In genomic region chr2:232134939-232135338, GRCh38 we compare ENCODE assay signal across 20 cellular contexts.
DNase-seq lines count a peak whose midpoint lies in the region; ATAC-seq, FAIRE-seq and TF ChIP-seq lines count a peak whose summit lies in the region.
"Had no signal": no experiment of that assay in that cellular context is flagged by ENCODE, and none has a peak within 500 bp of the region (broad histone marks: within the 10 kb centered on the region; RNA-seq: fewer than 3 reads in every experiment).

No MANE protein-coding gene starts in this region.

- H3K4me1 Mint-ChIP-seq in activated naive CD4-positive, alpha-beta T cell treated with anti-CD3 and anti-CD28 coated beads, Interleukin-2, amount 50 U/mL, for 24 hours, result peaks cover 55% of the 10 kb centered on the region
- H3K4me1 Mint-ChIP-seq in activated naive CD4-positive, alpha-beta T cell treated with anti-CD3 and anti-CD28 coated beads for 36 hours (ENCODE audit: low read depth), result peaks cover 38% of the 10 kb centered on the region
- H3K4me1 Mint-ChIP-seq in progenitor cell of endocrine pancreas (ENCODE audit: low read depth), result peaks cover 3% of the 10 kb centered on the region

- peak overlapping the region; percentile 84 for H3K27ac Mint-ChIP-seq in activated naive CD4-positive, alpha-beta T cell treated with anti-CD3 and anti-CD28 coated beads, Interleukin-2, amount 50 U/mL, for 24 hours
- no peak overlapping the region for H3K27ac Mint-ChIP-seq in activated naive CD4-positive, alpha-beta T cell treated with anti-CD3 and anti-CD28 coated beads for 36 hours
- H3K27ac Mint-ChIP-seq in progenitor cell of endocrine pancreas, result peak overlapping the region; percentile 14

- H3K36me3 Mint-ChIP-seq in activated naive CD4-positive, alpha-beta T cell treated with anti-CD3 and anti-CD28 coated beads, Interleukin-2, amount 50 U/mL, for 24 hours, result peaks cover 3% of the 10 kb centered on the region
- peaks cover 3% of the 10 kb centered on the region for H3K36me3 Mint-ChIP-seq in activated naive CD4-positive, alpha-beta T cell treated with anti-CD3 and anti-CD28 coated beads for 36 hours (ENCODE audit: low read depth)
- H3K36me3 Mint-ChIP-seq in progenitor cell of endocrine pancreas (ENCODE audit: insufficient read depth), result peaks cover 13% of the 10 kb centered on the region

- H3K27me3 Mint-ChIP-seq in activated naive CD4-positive, alpha-beta T cell treated with anti-CD3 and anti-CD28 coated beads, Interleukin-2, amount 50 U/mL, for 24 hours, result no peaks in the 10 kb centered on the region
- no peaks in the 10 kb centered on the region for H3K27me3 Mint-ChIP-seq in activated naive CD4-positive, alpha-beta T cell treated with anti-CD3 and anti-CD28 coated beads for 36 hours (ENCODE audit: low read depth)
- no peaks in the 10 kb centered on the region for H3K27me3 Mint-ChIP-seq in progenitor cell of endocrine pancreas

- no peaks in the 10 kb centered on the region for H3K9me3 ChIP-seq in stomach
- H3K9me3 ChIP-seq: SJCRH30 had no signal

- CTCF ChIA-PET in activated naive CD4-positive, alpha-beta T cell treated with anti-CD3 and anti-CD28 coated beads for 36 hours (lab: Charles Lee), result no interaction called here

- 78 to 85% (median 79%) methylated on average over 4 of the region's 4 CpGs for WGBS in stomach, 5 donors

- peaks cover 0 to 5% (median 0%) of the 10 kb centered on the region in 4 donors for H3K4me1 ChIP-seq in stomach

- H3K36me3 ChIP-seq in bronchial epithelial cell (ENCODE audit: control insufficient read depth, insufficient read depth, low read length) (peaks cover 2% of the 10 kb centered on the region), stomach (peaks cover 8 to 45% (median 35%) of the 10 kb centered on the region in 4 donors)

- no peak overlapping the region for H3K27ac ChIP-seq in stomach
- H3K27ac ChIP-seq: SJCRH30 had no signal

- DNase-seq in activated naive CD4-positive, alpha-beta T cell treated with anti-CD3 and anti-CD28 coated beads for 36 hours, result no peak
- DNase-seq in NCI-H510A (lab: John Stamatoyannopoulos, UW), result peak; percentile 71
- peak; percentile 90 for DNase-seq in bronchial epithelial cell (ENCODE audit: low read depth)
- no peak for DNase-seq in progenitor cell of endocrine pancreas (ENCODE audit: low spot score, unreplicated experiment)
- no peak for DNase-seq in stomach
- DNase-seq: 8988T, AML-193, GDM1, Karpas-422, NCI-H1694, NCI-H2081, NCI-H2171 treated with DMSO at 0.1 percent for 48 hours, NCI-H526 treated with DMSO at 0.1 percent for 48 hours, SJCRH30, T-helper 1 cell had no signal

- H3K4me3 ChIP-seq in bronchial epithelial cell (ENCODE audit: low read depth, low read length), result no peak overlapping the region
- H3K4me3 ChIP-seq in stomach, result no peak overlapping the region
- H3K4me3 ChIP-seq: SJCRH30 had no signal

- no peak for TF ChIP-seq POLR2A in stomach (IDR thresholded peaks at IDR 0.05)

- no peak overlapping the region for H3K4me3 Mint-ChIP-seq in activated naive CD4-positive, alpha-beta T cell treated with anti-CD3 and anti-CD28 coated beads, Interleukin-2, amount 50 U/mL, for 24 hours
- no peak overlapping the region for H3K4me3 Mint-ChIP-seq in activated naive CD4-positive, alpha-beta T cell treated with anti-CD3 and anti-CD28 coated beads for 36 hours
- H3K4me3 Mint-ChIP-seq in progenitor cell of endocrine pancreas (ENCODE audit: low read depth), result no peak overlapping the region

- FAIRE-seq in bronchial epithelial cell (lab: Jason Lieb, UNC), result peak; percentile 86
- FAIRE-seq: H54 had no signal

- intact Hi-C loops in activated naive CD4-positive, alpha-beta T cell treated with anti-CD3 and anti-CD28 coated beads for 36 hours (cut with micrococcal nuclease), result no loop called here
- intact Hi-C loops in stomach (cut with DNase I; ENCODE audit: low total_unique reads), result loop anchor here (10.0 kb wide), 1 partner anchor 210 kb away; the partner anchor contains the start of gene NPPC

- H3K27me3 ChIP-seq in bronchial epithelial cell (ENCODE audit: control insufficient read depth, insufficient read depth, low read length) (no peaks in the 10 kb centered on the region), stomach (no peaks in the 10 kb centered on the region)
- H3K27me3 ChIP-seq: SJCRH30 had no signal

- no peaks in the 10 kb centered on the region for H3K9me3 Mint-ChIP-seq in activated naive CD4-positive, alpha-beta T cell treated with anti-CD3 and anti-CD28 coated beads, Interleukin-2, amount 50 U/mL, for 24 hours
- H3K9me3 Mint-ChIP-seq in activated naive CD4-positive, alpha-beta T cell treated with anti-CD3 and anti-CD28 coated beads for 36 hours, result no peaks in the 10 kb centered on the region
- H3K9me3 Mint-ChIP-seq in progenitor cell of endocrine pancreas (ENCODE audit: low read depth), result no peaks in the 10 kb centered on the region

- ATAC-seq in GM21717 (IDR thresholded peaks at IDR 0.05; ENCODE audit: unreplicated experiment) (no peak), GM18498 (IDR thresholded peaks at IDR 0.05; ENCODE audit: unreplicated experiment) (no peak)
- ATAC-seq: Panc1 had no signal

- no peak for TF ChIP-seq EP300 in stomach (IDR thresholded peaks at IDR 0.05)

- TF ChIP-seq CTCF in bronchial epithelial cell (IDR thresholded peaks at IDR 0.05; ENCODE audit: insufficient read depth, low read length, severe bottlenecking) (no peak), progenitor cell of endocrine pancreas (IDR thresholded peaks at IDR 0.05; ENCODE audit: unreplicated experiment) (no peak), stomach (IDR thresholded peaks at IDR 0.05) (no peak)

Comparison
In these comparisons a context has a peak if more than half of its experiments do, and no peak if none do; other contexts are left out.
1. DNase-seq: peak in NCI-H510A (single experiment) and bronchial epithelial cell (single experiment); none in activated naive CD4-positive, alpha-beta T cell treated with anti-CD3 and anti-CD28 coated beads for 36 hours (single experiment), progenitor cell of endocrine pancreas (single experiment) and stomach (single experiment).